In the genomic region with DNA sequence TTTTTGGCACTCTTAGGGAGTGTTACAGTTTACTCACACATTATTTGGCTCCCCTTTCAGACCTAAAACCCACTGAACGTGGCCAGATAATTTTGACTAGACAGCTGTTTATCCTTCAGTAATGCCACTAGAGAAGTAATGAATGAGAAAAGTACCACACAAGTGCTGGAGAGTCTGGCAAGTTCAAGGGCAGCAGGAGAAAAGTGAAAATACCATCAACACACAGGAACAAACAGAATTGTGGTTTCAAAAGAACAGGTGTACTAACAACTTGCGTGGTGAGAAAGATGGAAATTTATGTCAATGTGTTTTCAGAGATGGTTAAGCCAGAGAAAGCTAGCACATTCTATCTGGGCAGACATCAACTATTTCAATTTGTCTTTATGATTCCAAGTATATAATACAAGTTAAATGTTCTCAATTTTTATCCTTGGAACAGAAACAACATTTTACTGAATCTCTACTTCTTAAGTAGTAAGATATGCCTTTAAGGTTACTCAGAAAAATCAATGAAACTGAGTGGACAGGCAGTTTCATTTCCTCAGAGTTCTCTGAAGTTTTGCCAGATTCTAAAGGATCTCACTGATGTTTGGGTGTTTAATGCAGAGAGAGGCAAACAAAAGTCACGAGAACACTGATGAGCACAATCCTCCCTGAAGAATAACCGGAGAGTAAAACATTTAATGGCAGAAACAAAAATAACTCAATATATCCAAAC, we compare ENCODE assay signal across 20 cellular contexts.
A peak's percentile ranks its signal among the peaks of the same experiment; 100 is the strongest.
DNase-seq lines count a peak whose midpoint lies in the region; ATAC-seq and TF ChIP-seq lines count a peak whose summit lies in the region.
"Had no signal": no experiment of that assay in that cellular context is flagged by ENCODE, and none has a peak within 500 bp of the region (broad histone marks: within the 10 kb centered on the region; RNA-seq: fewer than 3 reads in every experiment).

No MANE protein-coding gene starts in this region.

- no peak overlapping the region for H3K4me3 Mint-ChIP-seq in central memory CD8-positive, alpha-beta T cell
- H3K4me3 Mint-ChIP-seq: activated CD4-positive, alpha-beta memory T cell treated with anti-CD3 and anti-CD28 coated beads, Interleukin-2, amount 10 ng/mL, durations not matched to agents 7 days and 5 days; activated naive CD8-positive, alpha-beta T cell treated with anti-CD3 and anti-CD28 coated beads, Interleukin-2, amount 10 ng/mL, durations not matched to agents 7 days and 5 days; activated T-cell treated with anti-CD3 and anti-CD28 coated beads, Interleukin-2, amount 50 U/mL, for 4 hours; brain; H9 had no signal

- H3K4me1 ChIP-seq in lower lobe of right lung, result peaks cover 10% of the 10 kb centered on the region
- H3K4me1 ChIP-seq: vagina had no signal

- DNase-seq in DMS53 (lab: John Stamatoyannopoulos, UW) (peak; percentile 61), NCI-H82 (lab: John Stamatoyannopoulos, UW) (no peak), lower lobe of right lung (no peak)
- no peak for DNase-seq in central memory CD8-positive, alpha-beta T cell (ENCODE audit: low spot score in 2 of 2)
- DNase-seq in activated naive CD4-positive, alpha-beta T cell treated with anti-CD3 and anti-CD28 coated beads, Interleukin-2, amount 50 U/mL, for 72 hours (ENCODE audit: low spot score in 2 of 2), result no peak
- DNase-seq: activated CD4-positive, alpha-beta memory T cell treated with anti-CD3 and anti-CD28 coated beads, Interleukin-2, amount 10 ng/mL, durations not matched to agents 7 days and 5 days; activated naive CD8-positive, alpha-beta T cell treated with anti-CD3 and anti-CD28 coated beads, Interleukin-2, amount 10 ng/mL, durations not matched to agents 7 days and 5 days; activated T-cell treated with anti-CD3 and anti-CD28 coated beads, Interleukin-2, amount 50 U/mL, for 4 hours; C1 segment of cervical spinal cord; H9; left ventricle myocardium inferior; sigmoid colon; stimulated activated CD4-positive, alpha-beta T cell treated with anti-CD3 and anti-CD28 coated beads, Interleukin-1b, Interleukin-23, amount 100 ng/mL, for 48 hours had no signal

- ATAC-seq in GM19025 (IDR thresholded peaks at IDR 0.05; ENCODE audit: low read depth, unreplicated experiment) (peak; percentile 49), HG03354 (IDR thresholded peaks at IDR 0.05; ENCODE audit: poor library complexity, severe bottlenecking, unreplicated experiment) (peak; percentile 64), HG03439 (IDR thresholded peaks at IDR 0.05; ENCODE audit: unreplicated experiment) (no peak), lower lobe of right lung (no peak)
- no peak for ATAC-seq in central memory CD8-positive, alpha-beta T cell (replicated peaks; ENCODE audit: extremely low read depth, poor library complexity, severe bottlenecking)
- ATAC-seq in activated naive CD4-positive, alpha-beta T cell treated with anti-CD3 and anti-CD28 coated beads, Interleukin-2, amount 50 U/mL, for 72 hours, result no peak
- ATAC-seq: A549; activated T-cell treated with anti-CD3 and anti-CD28 coated beads, Interleukin-2, amount 50 U/mL, for 4 hours; gastroesophageal sphincter had no signal

- no peak for TF ChIP-seq CTCF in lower lobe of right lung (IDR thresholded peaks at IDR 0.05)

- H3K9me3 ChIP-seq in lower lobe of right lung, result no peaks in the 10 kb centered on the region
- H3K9me3 ChIP-seq: A549, sigmoid colon, vagina had no signal

- intact Hi-C loops in lower lobe of right lung (cut with DNase I), result no loop called here

- H3K27me3 Mint-ChIP-seq in central memory CD8-positive, alpha-beta T cell, result no peaks in the 10 kb centered on the region
- H3K27me3 Mint-ChIP-seq: activated CD4-positive, alpha-beta memory T cell treated with anti-CD3 and anti-CD28 coated beads, Interleukin-2, amount 10 ng/mL, durations not matched to agents 7 days and 5 days; brain had no signal

- peak overlapping the region; percentile 63 for H3K27ac Mint-ChIP-seq in central memory CD8-positive, alpha-beta T cell (ENCODE audit: low read depth)
- no peak overlapping the region for H3K27ac Mint-ChIP-seq in activated naive CD4-positive, alpha-beta T cell treated with anti-CD3 and anti-CD28 coated beads, Interleukin-2, amount 50 U/mL, for 72 hours
- H3K27ac Mint-ChIP-seq: activated CD4-positive, alpha-beta memory T cell treated with anti-CD3 and anti-CD28 coated beads, Interleukin-2, amount 10 ng/mL, durations not matched to agents 7 days and 5 days; activated naive CD8-positive, alpha-beta T cell treated with anti-CD3 and anti-CD28 coated beads, Interleukin-2, amount 10 ng/mL, durations not matched to agents 7 days and 5 days had no signal

- H3K27ac ChIP-seq in lower lobe of right lung, result no peak overlapping the region
- H3K27ac ChIP-seq: A549, gastroesophageal sphincter, left ventricle myocardium inferior, sigmoid colon, vagina had no signal

- H3K4me3 ChIP-seq in lower lobe of right lung, result no peak overlapping the region
- H3K4me3 ChIP-seq: A549, gastroesophageal sphincter, left ventricle myocardium inferior, sigmoid colon, vagina had no signal

- H3K27me3 ChIP-seq in lower lobe of right lung (ENCODE audit: low read depth), result no peaks in the 10 kb centered on the region
- H3K27me3 ChIP-seq: gastroesophageal sphincter, sigmoid colon, vagina had no signal

- no peaks in the 10 kb centered on the region for H3K4me1 Mint-ChIP-seq in central memory CD8-positive, alpha-beta T cell
- H3K4me1 Mint-ChIP-seq: H9 had no signal

- no peaks in the 10 kb centered on the region for H3K36me3 Mint-ChIP-seq in central memory CD8-positive, alpha-beta T cell (ENCODE audit: insufficient read depth)
- peaks cover 2 to 8% of the 10 kb centered on the region in 2 donors for H3K36me3 Mint-ChIP-seq in activated naive CD4-positive, alpha-beta T cell treated with anti-CD3 and anti-CD28 coated beads, Interleukin-2, amount 50 U/mL, for 72 hours

- H3K36me3 ChIP-seq in lower lobe of right lung, result no peaks in the 10 kb centered on the region
- H3K36me3 ChIP-seq: gastroesophageal sphincter, left ventricle myocardium inferior, sigmoid colon, vagina had no signal

- peaks cover 3% of the 10 kb centered on the region for H3K9me3 Mint-ChIP-seq in central memory CD8-positive, alpha-beta T cell
- H3K9me3 Mint-ChIP-seq in activated naive CD4-positive, alpha-beta T cell treated with anti-CD3 and anti-CD28 coated beads, Interleukin-2, amount 50 U/mL, for 72 hours, result peaks cover 2 to 3% of the 10 kb centered on the region in 2 donors
- H3K9me3 Mint-ChIP-seq: H9 had no signal

Comparison
In these comparisons a context has a peak if more than half of its experiments do, and no peak if none do; other contexts are left out.
1. ATAC-seq: peak in GM19025 (single experiment) and HG03354 (single experiment); none in central memory CD8-positive, alpha-beta T cell (single experiment), HG03439 (single experiment), activated naive CD4-positive, alpha-beta T cell treated with anti-CD3 and anti-CD28 coated beads, Interleukin-2, amount 50 U/mL, for 72 hours (0 of 2) and lower lobe of right lung (0 of 2).